ENCODE assay signal across 1 cellular context in genomic region chr1:32138965-32139364, GRCh38.
TF ChIP-seq lines count a peak whose summit lies in the region.

No MANE protein-coding gene starts in this region.

TF ChIP-seq in IMR-90, 13 proteins besides CTCF, POLR2A, EP300 and RAD21 (continued from another document):
- TF ChIP-seq USF2 (IDR thresholded peaks at IDR 0.05; ENCODE audit: low read depth, low read length) (no peak), CEBPB (IDR thresholded peaks at IDR 0.05; ENCODE audit: low read depth, low read length) (no peak)
